27 cellular contexts compared by ENCODE assay signal in the genomic region with DNA sequence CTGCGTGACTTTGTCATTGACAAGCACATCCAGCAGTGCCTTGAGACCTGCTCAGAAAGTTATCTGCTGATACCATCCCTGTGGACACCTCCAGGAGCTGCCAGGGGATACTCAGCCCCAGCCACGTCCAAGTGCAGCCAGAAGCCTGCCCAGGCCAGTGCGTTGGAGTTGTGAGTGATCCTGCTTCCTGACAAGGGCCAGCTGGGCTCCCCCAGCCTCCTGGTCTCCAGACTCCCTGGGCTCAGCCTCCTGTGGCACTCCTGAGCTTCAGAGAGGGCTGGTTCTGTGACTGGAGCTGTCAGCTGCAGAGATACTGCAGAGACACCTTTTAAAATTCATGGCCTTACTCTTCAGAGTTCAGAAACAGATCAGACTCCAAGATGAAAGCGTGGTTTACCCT.
A peak's percentile ranks its signal among the peaks of the same experiment; 100 is the strongest.
DNase-seq lines count a peak whose midpoint lies in the region; ATAC-seq and TF ChIP-seq lines count a peak whose summit lies in the region.
"Had no signal": no experiment of that assay in that cellular context is flagged by ENCODE, and none has a peak within 500 bp of the region (broad histone marks: within the 10 kb centered on the region; RNA-seq: fewer than 3 reads in every experiment).

No MANE protein-coding gene starts in this region.

- in situ Hi-C loops in gastrocnemius medialis (cut with MboI; ENCODE audit: low sequenced_read_pairs in 4 of 4), result no loop called here

- H3K27me3 Mint-ChIP-seq in activated CD4-positive, alpha-beta T cell treated with anti-CD3 and anti-CD28 coated beads, Interleukin-2, amount 10 ng/mL, durations not matched to agents 24 days and 14 days, result peaks cover 18% of the 10 kb centered on the region
- H3K27me3 Mint-ChIP-seq in memory B cell, result no peaks in the 10 kb centered on the region

- H3K4me2 ChIP-seq in BLaER1, result peak overlapping the region; percentile 86
- H3K4me2 ChIP-seq: A549, GM23338 had no signal

- H3K9ac ChIP-seq in BLaER1, result no peak overlapping the region

- H3K36me3 Mint-ChIP-seq in activated CD4-positive, alpha-beta T cell treated with anti-CD3 and anti-CD28 coated beads, Interleukin-2, amount 10 ng/mL, durations not matched to agents 24 days and 14 days (ENCODE audit: low read depth), result peaks cover 2% of the 10 kb centered on the region
- no peaks in the 10 kb centered on the region for H3K36me3 Mint-ChIP-seq in memory B cell

- H3K4me1 ChIP-seq in BLaER1 (peaks cover 56% of the 10 kb centered on the region), gastrocnemius medialis (peaks cover 5 to 6% of the 10 kb centered on the region in 2 donors)
- H3K4me1 ChIP-seq: A549, body of pancreas had no signal

- intact Hi-C loops in activated CD4-positive, alpha-beta T cell treated with anti-CD3 and anti-CD28 coated beads, Interleukin-2, amount 10 ng/mL, durations not matched to agents 24 days and 14 days (cut with micrococcal nuclease), result loop anchor here (10.0 kb wide), 1 partner anchor 179 kb away; no protein-coding TSS in a partner anchor
- intact Hi-C loops in gastrocnemius medialis (cut with DNase I; ENCODE audit: low total_unique reads), result loop anchor here (10.0 kb wide), 1 partner anchor 431 kb away; no protein-coding TSS in a partner anchor

- H3K9me3 Mint-ChIP-seq in activated CD4-positive, alpha-beta T cell treated with anti-CD3 and anti-CD28 coated beads, Interleukin-2, amount 10 ng/mL, durations not matched to agents 24 days and 14 days, result peaks cover 8% of the 10 kb centered on the region
- H3K9me3 Mint-ChIP-seq in memory B cell, result no peaks in the 10 kb centered on the region
- H3K9me3 Mint-ChIP-seq: GM23338 had no signal

- no peaks in the 10 kb centered on the region for H3K36me3 ChIP-seq in BLaER1
- H3K36me3 ChIP-seq in gastrocnemius medialis, result no peaks in the 10 kb centered on the region
- H3K36me3 ChIP-seq: esophagus muscularis mucosa, stomach, tibial nerve had no signal

- no peak for DNase-seq in activated CD4-positive, alpha-beta T cell treated with anti-CD3 and anti-CD28 coated beads, Interleukin-2, amount 10 ng/mL, durations not matched to agents 24 days and 14 days
- no peak for DNase-seq in activated CD4-positive, alpha-beta T cell treated with anti-CD3 and anti-CD28 coated beads for 48 hours
- DNase-seq in SK-N-DZ (ENCODE audit: low spot score) (peak; percentile 47), memory B cell (ENCODE audit: low spot score in 2 of 2) (no peak), gastrocnemius medialis (no peak), activated gamma-delta T cell treated with Interleukin-2 at 50 U/mL for 16 hours (no peak)
- DNase-seq: activated CD4-positive, alpha-beta T cell treated with anti-CD3 and anti-CD28 coated beads for 1 hour; activated CD8-positive, alpha-beta memory T cell treated with anti-CD3 and anti-CD28 coated beads, Interleukin-2, amount 50 U/mL, for 48 hours; activated effector memory CD4-positive, alpha-beta T cell treated with anti-CD3 and anti-CD28 coated beads, Interleukin-2, amount 50 U/mL, for 16 hours; AML-193; body of pancreas; dermis blood vessel endothelial cell; DMS153; foreskin melanocyte; left colon; NCI-H1092 treated with DMSO at 0.1 percent for 48 hours; NCI-H1930; SIG-M5; stomach had no signal

- H3K4me3 ChIP-seq in BLaER1 (no peak overlapping the region), gastrocnemius medialis (no peak overlapping the region)
- H3K4me3 ChIP-seq: A549, body of pancreas, esophagus muscularis mucosa, GM23338, stomach, tibial nerve had no signal

- no peak for TF ChIP-seq CTCF in gastrocnemius medialis (IDR thresholded peaks at IDR 0.05 in 4 of 5, conservative IDR thresholded peaks at IDR 0.05 in 1 of 5)

- H3K9me3 ChIP-seq in BLaER1 (peaks cover 21% of the 10 kb centered on the region), gastrocnemius medialis (no peaks in the 10 kb centered on the region)
- H3K9me3 ChIP-seq: A549, body of pancreas, esophagus muscularis mucosa, stomach, tibial nerve had no signal

- no peak for ATAC-seq in memory B cell (ENCODE audit: low read depth)
- ATAC-seq in gastrocnemius medialis, result no peak
- no peak for ATAC-seq in GM19351 (IDR thresholded peaks at IDR 0.05; ENCODE audit: unreplicated experiment)
- ATAC-seq: A549, body of pancreas, GM23338, HepG2, left colon, Panc1 had no signal

- H3K27me3 ChIP-seq in BLaER1 (no peaks in the 10 kb centered on the region), gastrocnemius medialis (no peaks in the 10 kb centered on the region)
- H3K27me3 ChIP-seq: body of pancreas, esophagus muscularis mucosa, stomach, tibial nerve had no signal

- no peaks in the 10 kb centered on the region for H4K20me1 ChIP-seq in BLaER1

- no peak for TF ChIP-seq POLR2A in gastrocnemius medialis (IDR thresholded peaks at IDR 0.05)

- peak overlapping the region; percentile 53 for H3K4me3 Mint-ChIP-seq in activated CD4-positive, alpha-beta T cell treated with anti-CD3 and anti-CD28 coated beads, Interleukin-2, amount 10 ng/mL, durations not matched to agents 24 days and 14 days
- H3K4me3 Mint-ChIP-seq in memory B cell, result no peak overlapping the region
- H3K4me3 Mint-ChIP-seq: GM23338 had no signal

- H3K27ac ChIP-seq in BLaER1 (no peak overlapping the region), gastrocnemius medialis (no peak overlapping the region)
- H3K27ac ChIP-seq: body of pancreas, esophagus muscularis mucosa, stomach, tibial nerve had no signal

- H3K4me1 Mint-ChIP-seq in activated CD4-positive, alpha-beta T cell treated with anti-CD3 and anti-CD28 coated beads, Interleukin-2, amount 10 ng/mL, durations not matched to agents 24 days and 14 days, result peaks cover 48% of the 10 kb centered on the region
- H3K4me1 Mint-ChIP-seq in memory B cell, result peaks cover 44% of the 10 kb centered on the region

- H3K27ac Mint-ChIP-seq in activated CD4-positive, alpha-beta T cell treated with anti-CD3 and anti-CD28 coated beads, Interleukin-2, amount 10 ng/mL, durations not matched to agents 24 days and 14 days, result no peak overlapping the region
- peak overlapping the region; percentile 28 for H3K27ac Mint-ChIP-seq in memory B cell
- H3K27ac Mint-ChIP-seq: GM23338 had no signal
